11 cellular contexts compared by ENCODE assay signal in the genomic region with DNA sequence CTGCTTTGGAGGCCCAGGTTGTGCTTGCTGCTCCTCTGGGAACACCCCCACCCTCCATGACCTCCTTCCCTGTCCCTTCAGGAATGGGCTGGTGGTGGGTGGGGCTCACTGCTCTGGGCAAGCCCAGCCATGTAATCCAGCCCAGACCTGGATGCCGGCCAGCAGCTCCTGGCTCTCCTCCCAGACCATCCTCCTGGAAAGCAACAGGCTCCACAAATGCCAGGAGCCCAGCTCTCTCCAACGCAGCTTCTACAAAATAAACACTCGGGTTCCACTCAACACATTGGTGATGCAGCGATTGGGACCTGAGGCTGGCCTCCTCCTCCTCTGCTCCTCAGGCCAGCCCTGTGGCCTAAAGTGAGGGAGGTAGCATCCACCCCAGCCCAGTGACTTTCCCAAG. TPM values are rescaled to one million over a fixed set of nuclear protein-coding genes. Genes with fewer than 3 reads are reported as not detected.
DNase-seq lines count a peak whose midpoint lies in the region; ATAC-seq, FAIRE-seq and TF ChIP-seq lines count a peak whose summit lies in the region.
"Not testable (repeated sequence)": the region's sequence is repeated elsewhere in the genome, so short reads cannot be mapped to it uniquely, and the experiment has no call there.
"Had no signal": no experiment of that assay in that cellular context is flagged by ENCODE, and none has a peak within 500 bp of the region (broad histone marks: within the 10 kb centered on the region; RNA-seq: fewer than 3 reads in every experiment).

No MANE protein-coding gene starts in this region.

- not testable (repeated sequence) for H3F3A ChIP-seq in PC-3 (ENCODE audit: low read length, unreplicated experiment)

- in situ Hi-C loops in K562 (cut with MboI); HepG2 (cut with HindIII; ENCODE audit: extremely low pct_ligation_motif_present, low pct_unique_long_range_greater_than_20kb): not testable (repeated sequence)

- TF ChIP-seq EP300 in K562 (IDR thresholded peaks at IDR 0.05; ENCODE audit: low read length); HepG2 (IDR thresholded peaks at IDR 0.05; ENCODE audit: low read depth in 2 of 2, low read length in 2 of 2); HepG2 (CRISPR knock-in tag; IDR thresholded peaks at IDR 0.05; ENCODE audit: borderline replicate concordance): not testable (repeated sequence)

- H3K36me3 ChIP-seq in PC-3 (ENCODE audit: low read depth, low read length); K562 (ENCODE audit: control insufficient read depth, insufficient read depth, low read length); HepG2 (replicated peaks in 1 of 2; ENCODE audit: control insufficient read depth in 1 of 2, insufficient read depth in 2 of 2, low read length in 2 of 2); thoracic aorta: not testable (repeated sequence)

- no CpG with 5 or more reads among the region's 4 CpGs for WGBS in K562 (ENCODE audit: insufficient coverage, low coverage, missing lambda C conversion rate)
- WGBS in HepG2 (ENCODE audit: low lambda C conversion rate), result no CpG with 5 or more reads among the region's 4 CpGs

- not testable (repeated sequence) for H4K20me1 ChIP-seq in PC-3 (ENCODE audit: low read length); K562 (replicated peaks; ENCODE audit: control insufficient read depth, insufficient read depth, low read length); HepG2 (ENCODE audit: insufficient read depth, low read length)

- H3K27me3 ChIP-seq in PC-3 (ENCODE audit: low read length); K562 (ENCODE audit: control insufficient read depth in 2 of 2, insufficient read depth in 2 of 2, low read length in 2 of 2); HepG2 (ENCODE audit: control insufficient read depth in 1 of 2, insufficient read depth in 2 of 2, low read length in 2 of 2); thoracic aorta (replicated peaks; ENCODE audit: insufficient read depth): not testable (repeated sequence)

- DNase-seq in PC-3; K562 (ENCODE audit: extremely low read depth in 1 of 4, low spot score in 3 of 4); Right ventricle myocardium inferior (ENCODE audit: missing footprints); left ventricle myocardium superior; HepG2 (ENCODE audit: low spot score); omental fat pad (ENCODE audit: low spot score); thoracic aorta (ENCODE audit: low spot score): not testable (repeated sequence)

- not testable (repeated sequence) for BruUV-seq in PC-3 (replicated peaks; lab: Mats Ljungman, UMichigan)
- BruUV-seq in K562 (replicated peaks; lab: Mats Ljungman, UMichigan), result TSS peak; percentile 62
- TSS peak; percentile 35 for BruUV-seq in HepG2 (replicated peaks; lab: Mats Ljungman, UMichigan)

- not testable (repeated sequence) for H3K9me2 ChIP-seq in PC-3 (replicated peaks; ENCODE audit: low read length)

- not testable (repeated sequence) for H3K4me2 ChIP-seq in PC-3 (ENCODE audit: low read length); K562 (ENCODE audit: insufficient read depth, low read length); HepG2 (ENCODE audit: low read depth, low read length)

- H3K4me1 ChIP-seq in PC-3 (ENCODE audit: insufficient read depth, low read length); K562 (replicated peaks in 1 of 2; ENCODE audit: control insufficient read depth in 2 of 2, insufficient read depth in 2 of 2, low read length in 2 of 2); HepG2 (ENCODE audit: insufficient read depth, low read length); thoracic aorta (ENCODE audit: control insufficient read depth in 1 of 2, low read depth in 2 of 2): not testable (repeated sequence)

- H3K9ac ChIP-seq in PC-3 (ENCODE audit: low read length); K562 (ENCODE audit: insufficient read depth in 1 of 2, low read depth in 2 of 2, low read length in 2 of 2); HepG2 (ENCODE audit: insufficient read depth, low read depth, low read length): not testable (repeated sequence)

- not testable (repeated sequence) for H2AFZ ChIP-seq in PC-3 (ENCODE audit: low read length); K562 (ENCODE audit: low read depth, low read length); HepG2 (ENCODE audit: low read length)

- not testable (repeated sequence) for H3K79me2 ChIP-seq in PC-3 (ENCODE audit: low read length); K562 (ENCODE audit: control insufficient read depth, insufficient read depth, low read length); HepG2 (ENCODE audit: insufficient read depth, low read length)

- TF ChIP-seq RAD21 in K562 (CRISPR knock-in tag; conservative IDR thresholded peaks at IDR 0.05 in 1 of 2, IDR thresholded peaks at IDR 0.05 in 1 of 2); HepG2 (CRISPR knock-in tag; IDR thresholded peaks at IDR 0.05): not testable (repeated sequence)

- ATAC-seq in PC-3 (peak; percentile 86), K562 (peak; percentile 7), Right ventricle myocardium inferior (peak; percentile 87), left ventricle myocardium superior (peak; percentile 81), HepG2 (peak; percentile 77), omental fat pad (ENCODE audit: low FRiP score) (peak; percentile 83), thoracic aorta (ENCODE audit: insufficient number of reproducible peaks, low FRiP score, low read depth) (peak; percentile 73)

- H3K27ac ChIP-seq in PC-3 (ENCODE audit: low read length); K562 (ENCODE audit: extremely low read depth, low read depth, low read length); HepG2 (ENCODE audit: extremely low read length, insufficient read depth, low read length); thoracic aorta: not testable (repeated sequence)

- not testable (repeated sequence) for FAIRE-seq in K562 (lab: Jason Lieb, UNC); HepG2 (lab: Jason Lieb, UNC)

- not testable (repeated sequence) for H3K9me1 ChIP-seq in K562 (ENCODE audit: control insufficient read depth, insufficient read depth, low read length)

- CTCF ChIA-PET in PC-3 (lab: Charles Lee); K562 (lab: Yijun Ruan, JAX; ENCODE audit: low intra/inter-chr PET ratio); HepG2 (lab: Yijun Ruan, JAX; ENCODE audit: low intra/inter-chr PET ratio, low total read pairs): not testable (repeated sequence)

- not testable (repeated sequence) for H3K4me3 ChIP-seq in PC-3 (ENCODE audit: low read length); K562; HepG2 (replicated peaks in 1 of 3; ENCODE audit: insufficient read depth in 1 of 3, low read depth in 2 of 3, low read length in 3 of 3); thoracic aorta

- TF ChIP-seq POLR2A in K562 (conservative IDR thresholded peaks at IDR 0.05); HepG2 (IDR thresholded peaks at IDR 0.05; ENCODE audit: insufficient read depth in 1 of 2, low read depth in 2 of 2, low read length in 2 of 2): not testable (repeated sequence)

- POLR2A ChIA-PET in PC-3 (lab: Charles Lee; ENCODE audit: unreplicated experiment); K562 (lab: Yijun Ruan, JAX); HepG2 (lab: Yijun Ruan, JAX): not testable (repeated sequence)

- not testable (repeated sequence) for H3K9me3 ChIP-seq in PC-3 (ENCODE audit: low read length); K562 (replicated peaks; ENCODE audit: control insufficient read depth, insufficient read depth, low read depth, low read length); HepG2 (ENCODE audit: low read length); thoracic aorta

- intact Hi-C loops in PC-3 (cut with micrococcal nuclease); K562 (cut with micrococcal nuclease); Right ventricle myocardium inferior (cut with DNase I); left ventricle myocardium superior (cut with micrococcal nuclease); HepG2 (cut with micrococcal nuclease; ENCODE audit: unreplicated experiment): not testable (repeated sequence)

- TF ChIP-seq CTCF in PC-3 (conservative IDR thresholded peaks at IDR 0.05; ENCODE audit: low read depth, low read length); K562 (IDR thresholded peaks at IDR 0.05 in 2 of 3, conservative IDR thresholded peaks at IDR 0.05 in 1 of 3; ENCODE audit: insufficient read depth in 2 of 3, low read depth in 1 of 3, low read length in 3 of 3); HepG2 (CRISPR knock-in tag; IDR thresholded peaks at IDR 0.05); omental fat pad (IDR thresholded peaks at IDR 0.05); thoracic aorta (IDR thresholded peaks at IDR 0.05): not testable (repeated sequence)

RNA-seq across cellular contexts. Expression of a gene that starts 30.9 kb away (rescaled TPM):
- total RNA-seq in PC-3 (2014; rRNA removed) (3.2 and 14.8 TPM in 2 replicates), K562 (2014; rRNA removed) (1.2 and 3.8 TPM in 2 replicates), K562 (2014; rRNA removed; fragmentation: Illumina TruSeq; extraction: Trizol) (not detected in 2 replicates), K562 (2015; rRNA removed; fragmentation: Illumina TruSeq; extraction: Trizol) (0.65 TPM in 1 of 2 replicates, not detected in the other), K562 (2021) (3.9 and 5.3 TPM in 2 replicates), Right ventricle myocardium inferior (1.0 TPM), left ventricle myocardium superior (0.59 TPM), HepG2 (2016; rRNA removed; fragmentation: Illumina TruSeq; extraction: Trizol) (1.4 and 3.0 TPM in 2 replicates), omental fat pad (1 to 10 TPM in 1 of 4 donors, under 1 TPM in 1, not detected in 2; 0.24 to 4.1 TPM), thoracic aorta (not detected)
- total RNA-seq in K562 (2011; cell fraction: chromatin; rRNA removed; ENCODE audit: low replicate concordance), result 1.6 TPM in 1 of 2 replicates, not detected in the other
- total RNA-seq in K562 (2011; cell fraction: nucleolus; rRNA removed), result 2.3 and 3.7 TPM in 2 replicates
- total RNA-seq in K562 (2011; cell fraction: nucleoplasm; rRNA removed), result 0.88 and 2.1 TPM in 2 replicates
- polyA plus RNA-seq in K562 (2011; rRNA removed) (0.65 and 1.7 TPM in 2 replicates), K562 (2014; fragmentation: Illumina TruSeq; extraction: Trizol) (not detected in 2 replicates), K562 (2014; fragmentation: Nextera tagmentation; extraction: Ambion mirVana) (not detected), K562 (2014; rRNA removed) (0.61 and 1.8 TPM in 2 replicates), HepG2 (2011; rRNA removed) (5.6 and 7.3 TPM in 2 replicates)
- 3.1 and 5.3 TPM in 2 replicates for polyA plus RNA-seq in K562 (2011; cell fraction: cytosol; rRNA removed)
- 10.0 and 10.4 TPM in 2 replicates for polyA plus RNA-seq in K562 (2011; cell fraction: nucleus; rRNA removed)
- polyA plus RNA-seq in K562 (2012), result 2.5 and 7.5 TPM in 2 replicates
- 0.24 TPM in 1 of 2 replicates, not detected in the other for polyA minus RNA-seq in K562 (2011; rRNA and poly(A)+ RNA removed)
- polyA minus RNA-seq in K562 (2011; cell fraction: cytosol; rRNA and poly(A)+ RNA removed), result 6.0 TPM in 1 of 2 replicates, not detected in the other
- 0.54 and 1.9 TPM in 2 replicates for polyA minus RNA-seq in K562 (2011; cell fraction: nucleus; rRNA and poly(A)+ RNA removed)
- total RNA-seq in HepG2 (2016; cell fraction: cytosol; rRNA removed; fragmentation: Illumina TruSeq; extraction: Trizol; ENCODE audit: low read depth), result 3.5 TPM in 1 of 2 replicates, not detected in the other
- 2.7 and 3.0 TPM in 2 replicates for total RNA-seq in HepG2 (2016; cell fraction: insoluble cytoplasmic fraction; rRNA removed; fragmentation: Illumina TruSeq; extraction: Trizol)
- total RNA-seq in HepG2 (2016; cell fraction: membrane; rRNA removed; fragmentation: Illumina TruSeq; extraction: Trizol), result 1.4 and 2.3 TPM in 2 replicates
- total RNA-seq in HepG2 (2016; cell fraction: nucleus; rRNA removed; fragmentation: Illumina TruSeq; extraction: Trizol), result 1.4 and 2.0 TPM in 2 replicates
- 6.6 and 8.3 TPM in 2 replicates for polyA plus RNA-seq in HepG2 (2011; cell fraction: cytosol; rRNA removed)
- 70.1 and 73.5 TPM in 2 replicates for polyA plus RNA-seq in HepG2 (2011; cell fraction: nucleus; rRNA removed)
- polyA plus RNA-seq in HepG2 (2012), result 3.3 and 5.8 TPM in 2 replicates
- 2.3 and 2.4 TPM in 2 replicates for polyA plus RNA-seq in HepG2 (2016; cell fraction: cytosol; fragmentation: Illumina TruSeq; extraction: Trizol; ENCODE audit: low read depth)
- 2.1 and 3.1 TPM in 2 replicates for polyA plus RNA-seq in HepG2 (2016; cell fraction: insoluble cytoplasmic fraction; fragmentation: Illumina TruSeq; extraction: Trizol; ENCODE audit: low read depth)
- 0.71 and 3.2 TPM in 2 replicates for polyA plus RNA-seq in HepG2 (2016; cell fraction: membrane; fragmentation: Illumina TruSeq; extraction: Trizol; ENCODE audit: low read depth)
- polyA plus RNA-seq in HepG2 (2016; cell fraction: nucleus; fragmentation: Illumina TruSeq; extraction: Trizol; ENCODE audit: insufficient read depth, low read depth), result 8.1 and 9.2 TPM in 2 replicates
- 2.3 TPM in 1 of 2 replicates, not detected in the other for polyA minus RNA-seq in HepG2 (2011; rRNA and poly(A)+ RNA removed; ENCODE audit: low replicate concordance)
- polyA minus RNA-seq in HepG2 (2011; cell fraction: cytosol; rRNA and poly(A)+ RNA removed), result 4.6 and 6.6 TPM in 2 replicates
- 1.9 and 2.0 TPM in 2 replicates for polyA minus RNA-seq in HepG2 (2011; cell fraction: nucleus; rRNA and poly(A)+ RNA removed)
- total RNA-seq: GM23248 had no signal

RNA-seq across cellular contexts. Expression of a gene that starts 40.6 kb away (rescaled TPM):
- not detected in 2 replicates for total RNA-seq in PC-3 (2014; rRNA removed)
- not detected in 2 replicates for total RNA-seq in K562 (2011; cell fraction: chromatin; rRNA removed; ENCODE audit: low replicate concordance)
- total RNA-seq in K562 (2011; cell fraction: nucleolus; rRNA removed), result not detected in 2 replicates
- total RNA-seq in K562 (2011; cell fraction: nucleoplasm; rRNA removed), result not detected in 2 replicates
- not detected in 2 replicates for total RNA-seq in K562 (2014; rRNA removed)
- total RNA-seq in K562 (2014; rRNA removed; fragmentation: Illumina TruSeq; extraction: Trizol), result not detected in 2 replicates
- total RNA-seq in K562 (2015; rRNA removed; fragmentation: Illumina TruSeq; extraction: Trizol), result not detected in 2 replicates
- not detected in 2 replicates for total RNA-seq in K562 (2021)
- polyA plus RNA-seq in K562 (2011; rRNA removed), result not detected in 2 replicates
- not detected in 2 replicates for polyA plus RNA-seq in K562 (2011; cell fraction: cytosol; rRNA removed)
- polyA plus RNA-seq in K562 (2011; cell fraction: nucleus; rRNA removed), result not detected in 2 replicates
- polyA plus RNA-seq in K562 (2012), result not detected in 2 replicates
- polyA plus RNA-seq in K562 (2014; fragmentation: Illumina TruSeq; extraction: Trizol), result not detected in 2 replicates
- not detected for polyA plus RNA-seq in K562 (2014; fragmentation: Nextera tagmentation; extraction: Ambion mirVana)
- not detected in 2 replicates for polyA plus RNA-seq in K562 (2014; rRNA removed)
- not detected in 2 replicates for polyA minus RNA-seq in K562 (2011; rRNA and poly(A)+ RNA removed)
- polyA minus RNA-seq in K562 (2011; cell fraction: cytosol; rRNA and poly(A)+ RNA removed), result not detected in 2 replicates
- not detected in 2 replicates for polyA minus RNA-seq in K562 (2011; cell fraction: nucleus; rRNA and poly(A)+ RNA removed)
- total RNA-seq in Right ventricle myocardium inferior, result not detected
- total RNA-seq in left ventricle myocardium superior, result not detected
- total RNA-seq in HepG2 (2016; rRNA removed; fragmentation: Illumina TruSeq; extraction: Trizol), result not detected in 2 replicates
- total RNA-seq in HepG2 (2016; cell fraction: cytosol; rRNA removed; fragmentation: Illumina TruSeq; extraction: Trizol; ENCODE audit: low read depth), result not detected in 2 replicates
- total RNA-seq in HepG2 (2016; cell fraction: insoluble cytoplasmic fraction; rRNA removed; fragmentation: Illumina TruSeq; extraction: Trizol), result not detected in 2 replicates
- not detected in 2 replicates for total RNA-seq in HepG2 (2016; cell fraction: membrane; rRNA removed; fragmentation: Illumina TruSeq; extraction: Trizol)
- not detected in 2 replicates for total RNA-seq in HepG2 (2016; cell fraction: nucleus; rRNA removed; fragmentation: Illumina TruSeq; extraction: Trizol)
- 0.12 and 0.22 TPM in 2 replicates for polyA plus RNA-seq in HepG2 (2011; rRNA removed)
- polyA plus RNA-seq in HepG2 (2011; cell fraction: cytosol; rRNA removed), result 0.17 TPM in 1 of 2 replicates, not detected in the other
- 0.66 and 0.74 TPM in 2 replicates for polyA plus RNA-seq in HepG2 (2011; cell fraction: nucleus; rRNA removed)
- polyA plus RNA-seq in HepG2 (2012), result not detected in 2 replicates
- not detected in 2 replicates for polyA plus RNA-seq in HepG2 (2016; cell fraction: cytosol; fragmentation: Illumina TruSeq; extraction: Trizol; ENCODE audit: low read depth)
- not detected in 2 replicates for polyA plus RNA-seq in HepG2 (2016; cell fraction: insoluble cytoplasmic fraction; fragmentation: Illumina TruSeq; extraction: Trizol; ENCODE audit: low read depth)
- polyA plus RNA-seq in HepG2 (2016; cell fraction: membrane; fragmentation: Illumina TruSeq; extraction: Trizol; ENCODE audit: low read depth), result not detected in 2 replicates
- polyA plus RNA-seq in HepG2 (2016; cell fraction: nucleus; fragmentation: Illumina TruSeq; extraction: Trizol; ENCODE audit: insufficient read depth, low read depth), result not detected in 2 replicates
- not detected in 2 replicates for polyA minus RNA-seq in HepG2 (2011; rRNA and poly(A)+ RNA removed; ENCODE audit: low replicate concordance)
- not detected in 2 replicates for polyA minus RNA-seq in HepG2 (2011; cell fraction: cytosol; rRNA and poly(A)+ RNA removed)
- polyA minus RNA-seq in HepG2 (2011; cell fraction: nucleus; rRNA and poly(A)+ RNA removed), result not detected in 2 replicates
- not detected for total RNA-seq in omental fat pad
- total RNA-seq in thoracic aorta, result not detected
- total RNA-seq: CD4-positive, alpha-beta memory T cell; G401; GM23248 had no signal
- polyA plus RNA-seq: AG04450; CD4-positive, alpha-beta memory T cell; GM23248 had no signal

RNA-seq across cellular contexts. Expression of a gene that starts 53.2 kb away (rescaled TPM):
- 0.06 and 0.15 TPM in 2 replicates for total RNA-seq in PC-3 (2014; rRNA removed)
- 1.1 and 4.0 TPM in 2 replicates for total RNA-seq in K562 (2011; cell fraction: chromatin; rRNA removed; ENCODE audit: low replicate concordance)
- 2.8 and 4.3 TPM in 2 replicates for total RNA-seq in K562 (2011; cell fraction: nucleolus; rRNA removed)
- total RNA-seq in K562 (2011; cell fraction: nucleoplasm; rRNA removed), result 1.1 and 2.4 TPM in 2 replicates
- total RNA-seq in K562 (2014; rRNA removed), result 0.59 and 1.1 TPM in 2 replicates
- total RNA-seq in K562 (2014; rRNA removed; fragmentation: Illumina TruSeq; extraction: Trizol), result 0.29 and 0.36 TPM in 2 replicates
- 0.58 and 0.79 TPM in 2 replicates for total RNA-seq in K562 (2015; rRNA removed; fragmentation: Illumina TruSeq; extraction: Trizol)
- 0.82 and 1.2 TPM in 2 replicates for total RNA-seq in K562 (2021)
- 0.17 and 0.54 TPM in 2 replicates for polyA plus RNA-seq in K562 (2011; rRNA removed)
- 0.37 and 0.48 TPM in 2 replicates for polyA plus RNA-seq in K562 (2011; cell fraction: cytosol; rRNA removed)
- 0.55 and 0.73 TPM in 2 replicates for polyA plus RNA-seq in K562 (2011; cell fraction: nucleus; rRNA removed)
- 0.98 and 1.4 TPM in 2 replicates for polyA plus RNA-seq in K562 (2012)
- 0.52 and 0.54 TPM in 2 replicates for polyA plus RNA-seq in K562 (2014; fragmentation: Illumina TruSeq; extraction: Trizol)
- under 1 TPM; 0.01 to 0.06 TPM for polyA plus RNA-seq in K562 (2014; fragmentation: Nextera tagmentation; extraction: Ambion mirVana)
- polyA plus RNA-seq in K562 (2014; rRNA removed), result 0.20 and 0.23 TPM in 2 replicates
- 1.1 and 1.8 TPM in 2 replicates for polyA minus RNA-seq in K562 (2011; rRNA and poly(A)+ RNA removed)
- 0.95 and 1.5 TPM in 2 replicates for polyA minus RNA-seq in K562 (2011; cell fraction: cytosol; rRNA and poly(A)+ RNA removed)
- 2.0 and 5.1 TPM in 2 replicates for polyA minus RNA-seq in K562 (2011; cell fraction: nucleus; rRNA and poly(A)+ RNA removed)
- 0.16 TPM for total RNA-seq in Right ventricle myocardium inferior
- total RNA-seq in left ventricle myocardium superior, result 0.20 TPM
- total RNA-seq in HepG2 (2016; rRNA removed; fragmentation: Illumina TruSeq; extraction: Trizol), result 0.38 and 0.41 TPM in 2 replicates
- not detected in 2 replicates for total RNA-seq in HepG2 (2016; cell fraction: cytosol; rRNA removed; fragmentation: Illumina TruSeq; extraction: Trizol; ENCODE audit: low read depth)
- 0.16 and 0.28 TPM in 2 replicates for total RNA-seq in HepG2 (2016; cell fraction: insoluble cytoplasmic fraction; rRNA removed; fragmentation: Illumina TruSeq; extraction: Trizol)
- 0.10 and 0.12 TPM in 2 replicates for total RNA-seq in HepG2 (2016; cell fraction: membrane; rRNA removed; fragmentation: Illumina TruSeq; extraction: Trizol)
- 0.19 and 0.22 TPM in 2 replicates for total RNA-seq in HepG2 (2016; cell fraction: nucleus; rRNA removed; fragmentation: Illumina TruSeq; extraction: Trizol)
- polyA plus RNA-seq in HepG2 (2011; rRNA removed), result 0.05 and 0.08 TPM in 2 replicates
- polyA plus RNA-seq in HepG2 (2011; cell fraction: cytosol; rRNA removed), result 0.03 and 0.04 TPM in 2 replicates
- polyA plus RNA-seq in HepG2 (2011; cell fraction: nucleus; rRNA removed), result 0.02 and 0.06 TPM in 2 replicates
- polyA plus RNA-seq in HepG2 (2012), result 0.04 TPM in 1 of 2 replicates, not detected in the other
- polyA plus RNA-seq in HepG2 (2016; cell fraction: cytosol; fragmentation: Illumina TruSeq; extraction: Trizol; ENCODE audit: low read depth), result 0.02 TPM in 1 of 2 replicates, not detected in the other
- 0.15 TPM in 1 of 2 replicates, not detected in the other for polyA plus RNA-seq in HepG2 (2016; cell fraction: insoluble cytoplasmic fraction; fragmentation: Illumina TruSeq; extraction: Trizol; ENCODE audit: low read depth)
- polyA plus RNA-seq in HepG2 (2016; cell fraction: membrane; fragmentation: Illumina TruSeq; extraction: Trizol; ENCODE audit: low read depth), result not detected in 2 replicates
- polyA plus RNA-seq in HepG2 (2016; cell fraction: nucleus; fragmentation: Illumina TruSeq; extraction: Trizol; ENCODE audit: insufficient read depth, low read depth), result 0.17 and 0.19 TPM in 2 replicates
- polyA minus RNA-seq in HepG2 (2011; rRNA and poly(A)+ RNA removed; ENCODE audit: low replicate concordance), result 0.40 and 1.8 TPM in 2 replicates
- polyA minus RNA-seq in HepG2 (2011; cell fraction: cytosol; rRNA and poly(A)+ RNA removed), result 0.18 TPM in 1 of 2 replicates, not detected in the other
- polyA minus RNA-seq in HepG2 (2011; cell fraction: nucleus; rRNA and poly(A)+ RNA removed), result 0.13 and 0.25 TPM in 2 replicates
- total RNA-seq in omental fat pad, result under 1 TPM; 0.09 to 0.47 (median 0.24) TPM
- total RNA-seq in thoracic aorta, result under 1 TPM; 0.54 to 0.92 TPM

Comparison
In these comparisons a context has a peak if more than half of its experiments do, and no peak if none do; other contexts are left out.
1. ATAC-seq: peak in every context shown above with its lines; median percentile 87 in Right ventricle myocardium inferior; 86 in PC-3; 83 in omental fat pad; 81 in left ventricle myocardium superior; 77 in HepG2; 73 in thoracic aorta; 7 in K562.